In the genomic region with DNA sequence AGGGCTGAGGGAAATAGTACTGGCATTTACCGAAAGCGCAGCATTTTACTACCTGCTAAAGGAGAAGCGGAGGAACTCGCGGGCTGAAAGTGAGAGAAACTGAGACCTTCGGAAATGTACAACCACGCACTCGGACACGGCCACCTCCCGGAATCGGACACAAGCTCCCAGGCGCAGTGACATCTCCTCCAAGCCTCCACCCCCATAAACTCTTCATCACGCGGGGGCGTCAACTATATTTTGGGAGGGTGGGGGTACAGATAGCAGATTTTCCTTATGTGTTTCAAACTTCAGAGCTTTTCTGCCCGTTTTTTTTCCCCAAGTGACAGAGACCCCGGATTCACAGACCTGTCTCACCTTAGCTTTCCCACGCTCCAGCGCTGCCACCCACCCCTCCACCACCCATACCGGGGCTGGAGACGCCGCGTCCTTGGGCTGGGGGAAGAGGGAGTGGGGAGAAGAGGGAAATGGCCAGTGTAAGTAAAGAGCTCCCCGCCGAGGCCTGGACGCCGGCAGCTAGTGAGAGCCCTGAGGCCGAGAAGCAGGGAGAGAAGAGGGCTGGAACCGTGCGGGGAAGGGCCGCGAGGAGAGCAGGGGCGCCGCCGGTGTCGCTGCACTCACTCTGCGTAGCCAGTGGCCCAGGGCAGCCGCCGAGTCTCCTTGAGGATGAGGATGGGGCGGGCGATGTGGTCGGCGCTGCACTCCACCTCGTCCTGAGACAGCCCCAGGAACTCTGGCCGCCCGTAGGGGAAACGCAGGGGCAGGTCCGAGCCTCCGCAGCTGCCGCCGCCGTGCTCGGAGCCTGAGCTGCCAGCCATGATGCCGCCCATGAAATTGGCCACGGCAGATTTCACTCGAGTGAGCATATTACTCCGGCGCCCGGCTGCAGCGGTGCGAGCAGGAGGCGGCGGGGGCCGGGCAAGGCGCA, we compare ENCODE assay signal across 8 cellular contexts. TPM values are rescaled to one million over a fixed set of nuclear protein-coding genes. Genes with fewer than 3 reads are reported as not detected.
DNase-seq lines count a peak whose midpoint lies in the region; ATAC-seq and TF ChIP-seq lines count a peak whose summit lies in the region.

No MANE protein-coding gene starts in this region.

- TF ChIP-seq CTCF in GM13977 (IDR thresholded peaks at IDR 0.05; ENCODE audit: extremely low read depth, insufficient read depth, missing control alignments) (no peak), astrocyte of the cerebellum (IDR thresholded peaks at IDR 0.05; ENCODE audit: low read depth, low read length, missing control alignments) (no peak)

- H3K27me3 ChIP-seq in iPS DF 6.9 (ENCODE audit: control insufficient read depth, insufficient read depth, low read length): no peaks in the 10 kb centered on the region

- H3K9me3 ChIP-seq in iPS DF 6.9 (ENCODE audit: control insufficient read depth, insufficient read depth, low read length): no peaks in the 10 kb centered on the region

- H3K27ac ChIP-seq in iPS DF 6.9 (ENCODE audit: low read length): no peak overlapping the region

- ATAC-seq in HG02885 (IDR thresholded peaks at IDR 0.05; ENCODE audit: poor library complexity, unreplicated experiment): peak; percentile 43
- ATAC-seq in sciatic nerve: peak; percentile 76

- H3K36me3 ChIP-seq in iPS DF 6.9 (ENCODE audit: control insufficient read depth, insufficient read depth, low read length): no peaks in the 10 kb centered on the region

- H3K4me1 ChIP-seq in iPS DF 6.9 (ENCODE audit: control insufficient read depth, insufficient read depth, low read length): peaks cover 3% of the 10 kb centered on the region; the same call in 1 of the 2 replicates

- intact Hi-C loops in sciatic nerve (cut with DNase I): no loop called here

- in situ Hi-C loops in GM13977 (cut with MboI; ENCODE audit: low pct_unique_long_range_greater_than_20kb, low sequenced_read_pairs, unreplicated experiment): no loop called here
- in situ Hi-C loops in astrocyte of the cerebellum (cut with HindIII; ENCODE audit: low sequenced_read_pairs): no loop called here

- H3K4me3 ChIP-seq in astrocyte of the cerebellum (ENCODE audit: low read depth, low read length) (peak overlapping the region; percentile 61), iPS DF 6.9 (ENCODE audit: low read length) (peak overlapping the region; percentile 70)

- DNase-seq in Ammon's horn (ENCODE audit: low spot score): peak; percentile 65
- peak; percentile 55 for DNase-seq in GM13977 (ENCODE audit: low spot score)
- DNase-seq in NCI-H510A treated with DMSO at 0.1 percent for 48 hours (lab: John Stamatoyannopoulos, UW): peak; percentile 56
- no peak for DNase-seq in astrocyte of the cerebellum (ENCODE audit: low read depth)
- no peak for DNase-seq in iPS DF 6.9 (ENCODE audit: low read depth, low spot score)
- peak; percentile 62 for DNase-seq in sciatic nerve (ENCODE audit: low spot score)
- no peak for DNase-seq in cerebellar nuclear complex (lab: John Stamatoyannopoulos, UW)

- no CpG with 5 or more reads among the region's 65 CpGs for WGBS in iPS DF 6.9 (ENCODE audit: insufficient coverage, insufficient read length)

RNA-seq across cellular contexts. Expression of a gene that starts 0.8 kb away (rescaled TPM):
- total RNA-seq in sciatic nerve: 12.3 TPM

Comparison
In these comparisons a context has a peak if more than half of its experiments do, and no peak if none do; other contexts are left out.
1. DNase-seq: peak in Ammon's horn (single experiment), GM13977 (single experiment), NCI-H510A treated with DMSO at 0.1 percent for 48 hours (single experiment) and sciatic nerve (single experiment); none in astrocyte of the cerebellum (single experiment), iPS DF 6.9 (single experiment) and cerebellar nuclear complex (0 of 2).